10 cellular contexts compared by ENCODE assay signal in genomic region chrY:6964727-6965126, GRCh38. TPM values are rescaled to one million over a fixed set of nuclear protein-coding genes. Genes with fewer than 3 reads are reported as not detected.
DNase-seq lines count a peak whose midpoint lies in the region; ATAC-seq, FAIRE-seq and TF ChIP-seq lines count a peak whose summit lies in the region.
"Had no signal": no experiment of that assay in that cellular context is flagged by ENCODE, and none has a peak within 500 bp of the region (broad histone marks: within the 10 kb centered on the region; RNA-seq: fewer than 3 reads in every experiment).

No MANE protein-coding gene starts in this region.

- POLR2A ChIA-PET in CD4-positive, alpha-beta T cell (lab: Charles Lee) = no interaction called here
- POLR2A ChIA-PET in activated CD8-positive, alpha-beta T cell treated with anti-CD3 and anti-CD28 coated beads, Interleukin-2, amount 10 ng/mL, durations not matched to agents 7 days and 5 days (lab: Charles Lee) = no interaction called here
- POLR2A ChIA-PET in HepG2 (lab: Yijun Ruan, JAX) = no interaction called here

- H3K36me3 ChIP-seq in HepG2 (replicated peaks in 1 of 2; ENCODE audit: control insufficient read depth in 1 of 2, insufficient read depth in 2 of 2, low read length in 2 of 2) = no peaks in the 10 kb centered on the region
- H3K36me3 ChIP-seq in BE2C = no peaks in the 10 kb centered on the region
- no peaks in the 10 kb centered on the region for H3K36me3 ChIP-seq in HAP-1 (replicated peaks)

- H3K27ac ChIP-seq in CD4-positive, alpha-beta T cell (ENCODE audit: low read depth, low read length) = no peak overlapping the region
- no peak overlapping the region for H3K27ac ChIP-seq in HepG2 (ENCODE audit: extremely low read length, insufficient read depth, low read length)

- H3K4me3 ChIP-seq in HepG2 (replicated peaks in 1 of 3; ENCODE audit: insufficient read depth in 1 of 3, low read depth in 2 of 3, low read length in 3 of 3) (no peak overlapping the region), BE2C (ENCODE audit: low read depth, low read length) (no peak overlapping the region), HAP-1 (no peak overlapping the region)

- H2AFZ ChIP-seq in HepG2 (ENCODE audit: low read length) = no peak overlapping the region

- no peak overlapping the region for H3K4me3 Mint-ChIP-seq in CD4-positive, alpha-beta T cell
- H3K4me3 Mint-ChIP-seq in HFFc6 = no peak overlapping the region
- no peak overlapping the region for H3K4me3 Mint-ChIP-seq in activated CD8-positive, alpha-beta T cell treated with anti-CD3 and anti-CD28 coated beads, Interleukin-2, amount 10 ng/mL, durations not matched to agents 7 days and 5 days
- H3K4me3 Mint-ChIP-seq: IgD-negative memory B cell had no signal

- no peak overlapping the region for H3K4me2 ChIP-seq in HepG2 (ENCODE audit: low read depth, low read length)

- peak; percentile 97 for FAIRE-seq in HepG2 (lab: Jason Lieb, UNC)
- FAIRE-seq: frontal cortex had no signal

- in situ Hi-C loops in HepG2 (cut with HindIII; ENCODE audit: extremely low pct_ligation_motif_present, low pct_unique_long_range_greater_than_20kb) (loop anchor here (5.0 kb wide), 1 partner anchor 123 kb away; no protein-coding TSS in a partner anchor), HAP-1 (cut with MboI; ENCODE audit: low sequenced_read_pairs) (no loop called here)

- intact Hi-C loops in CD4-positive, alpha-beta T cell (cut with DNase I, micrococcal nuclease) = loop anchor here (1.0 to 2.0 kb wide), 2 partner anchors 121 to 910 kb away; no protein-coding TSS in a partner anchor
- intact Hi-C loops in HepG2 (cut with micrococcal nuclease; ENCODE audit: unreplicated experiment) = loop anchor here (1.0 to 10.0 kb wide), 3 partner anchors 78 to 310 kb away; no protein-coding TSS in a partner anchor

- H3K4me1 Mint-ChIP-seq in CD4-positive, alpha-beta T cell (ENCODE audit: low read depth) = no peaks in the 10 kb centered on the region
- H3K4me1 Mint-ChIP-seq in HFFc6 (ENCODE audit: low read depth) = peaks cover 6% of the 10 kb centered on the region
- peaks cover 2% of the 10 kb centered on the region for H3K4me1 Mint-ChIP-seq in activated CD8-positive, alpha-beta T cell treated with anti-CD3 and anti-CD28 coated beads, Interleukin-2, amount 10 ng/mL, durations not matched to agents 7 days and 5 days (ENCODE audit: low read depth)
- H3K4me1 Mint-ChIP-seq: IgD-negative memory B cell had no signal

- TF ChIP-seq CTCF in CD4-positive, alpha-beta T cell (IDR thresholded peaks at IDR 0.05) = peak; percentile 66
- peak; percentile 77 for TF ChIP-seq CTCF in HFFc6 (IDR thresholded peaks at IDR 0.05)
- peak; percentile 75 for TF ChIP-seq CTCF in HepG2 (CRISPR knock-in tag; IDR thresholded peaks at IDR 0.05)
- no peak for TF ChIP-seq CTCF in BE2C (IDR thresholded peaks at IDR 0.05; ENCODE audit: low read depth, low read length)

- H3K4me1 ChIP-seq in HepG2 (ENCODE audit: insufficient read depth, low read length) (no peaks in the 10 kb centered on the region), BE2C (no peaks in the 10 kb centered on the region), HAP-1 (no peaks in the 10 kb centered on the region)

- no peaks in the 10 kb centered on the region for H3K9me3 Mint-ChIP-seq in CD4-positive, alpha-beta T cell
- no peaks in the 10 kb centered on the region for H3K9me3 Mint-ChIP-seq in HFFc6
- H3K9me3 Mint-ChIP-seq in activated CD8-positive, alpha-beta T cell treated with anti-CD3 and anti-CD28 coated beads, Interleukin-2, amount 10 ng/mL, durations not matched to agents 7 days and 5 days (ENCODE audit: insufficient read depth) = no peaks in the 10 kb centered on the region
- H3K9me3 Mint-ChIP-seq: IgD-negative memory B cell had no signal

- TF ChIP-seq EP300 in HepG2 (IDR thresholded peaks at IDR 0.05; ENCODE audit: low read depth in 2 of 2, low read length in 2 of 2) (no peak), HepG2 (CRISPR knock-in tag; IDR thresholded peaks at IDR 0.05; ENCODE audit: borderline replicate concordance) (no peak)

- TF ChIP-seq RAD21 in HepG2 (CRISPR knock-in tag; IDR thresholded peaks at IDR 0.05) = peak; percentile 64

- DNase-seq in CD4-positive, alpha-beta T cell = peak in 7 of 10 experiments; percentile 0 to 32 (median 12)
- DNase-seq in HFFc6 (peak; percentile 19), HepG2 (ENCODE audit: low spot score) (peak; percentile 55), BE2C (no peak), HAP-1 (ENCODE audit: low spot score in 2 of 2) (no peak)
- peak; percentile 61 for DNase-seq in activated CD8-positive, alpha-beta T cell treated with anti-CD3 and anti-CD28 coated beads, Interleukin-2, amount 10 ng/mL, durations not matched to agents 7 days and 5 days

- no peaks in the 10 kb centered on the region for H4K20me1 ChIP-seq in HepG2 (ENCODE audit: insufficient read depth, low read length)

- 0% methylated on average over 5 of the region's 11 CpGs for WGBS in HepG2 (ENCODE audit: low lambda C conversion rate)

- ATAC-seq in CD4-positive, alpha-beta T cell (ENCODE audit: poor library complexity) = peak; percentile 74
- peak; percentile 58 for ATAC-seq in activated CD8-positive, alpha-beta T cell treated with anti-CD3 and anti-CD28 coated beads, Interleukin-2, amount 10 ng/mL, durations not matched to agents 7 days and 5 days
- peak; percentile 82 for ATAC-seq in HepG2
- ATAC-seq in GM18511 (IDR thresholded peaks at IDR 0.05; ENCODE audit: unreplicated experiment) = no peak
- ATAC-seq in HG03521 (IDR thresholded peaks at IDR 0.05; ENCODE audit: unreplicated experiment) = no peak

- H3K27me3 Mint-ChIP-seq in CD4-positive, alpha-beta T cell = no peaks in the 10 kb centered on the region
- no peaks in the 10 kb centered on the region; the same call in none of the 2 replicates for H3K27me3 Mint-ChIP-seq in HFFc6 (ENCODE audit: insufficient read depth)
- no peaks in the 10 kb centered on the region for H3K27me3 Mint-ChIP-seq in activated CD8-positive, alpha-beta T cell treated with anti-CD3 and anti-CD28 coated beads, Interleukin-2, amount 10 ng/mL, durations not matched to agents 7 days and 5 days (ENCODE audit: low read depth)
- H3K27me3 Mint-ChIP-seq: IgD-negative memory B cell had no signal

- H3K9me3 ChIP-seq in CD4-positive, alpha-beta T cell (ENCODE audit: control insufficient read depth, low read length) = no peaks in the 10 kb centered on the region
- no peaks in the 10 kb centered on the region for H3K9me3 ChIP-seq in HepG2 (ENCODE audit: low read length)
- H3K9me3 ChIP-seq in BE2C = no peaks in the 10 kb centered on the region
- no peaks in the 10 kb centered on the region for H3K9me3 ChIP-seq in HAP-1

- CTCF ChIA-PET in CD4-positive, alpha-beta T cell (lab: Charles Lee) = no interaction called here
- CTCF ChIA-PET in activated CD8-positive, alpha-beta T cell treated with anti-CD3 and anti-CD28 coated beads, Interleukin-2, amount 10 ng/mL, durations not matched to agents 7 days and 5 days (lab: Charles Lee) = interaction anchor here (1.4 kb wide), 1 partner anchor 120 kb away, joined by 18 read pairs; no protein-coding TSS in a partner anchor
- CTCF ChIA-PET in HepG2 (lab: Yijun Ruan, JAX; ENCODE audit: low intra/inter-chr PET ratio, low total read pairs) = interaction anchor here (1.2 to 2.8 kb wide), 2 partner anchors 121 to 122 kb away, joined by 4 to 36 read pairs; no protein-coding TSS in a partner anchor

- no peaks in the 10 kb centered on the region for H3K79me2 ChIP-seq in HepG2 (ENCODE audit: insufficient read depth, low read length)

- no peaks in the 10 kb centered on the region for H3K36me3 Mint-ChIP-seq in CD4-positive, alpha-beta T cell (ENCODE audit: low read depth)
- no peaks in the 10 kb centered on the region for H3K36me3 Mint-ChIP-seq in HFFc6 (ENCODE audit: low read depth)
- no peaks in the 10 kb centered on the region for H3K36me3 Mint-ChIP-seq in activated CD8-positive, alpha-beta T cell treated with anti-CD3 and anti-CD28 coated beads, Interleukin-2, amount 10 ng/mL, durations not matched to agents 7 days and 5 days (ENCODE audit: low read depth)
- H3K36me3 Mint-ChIP-seq: IgD-negative memory B cell had no signal

- no peak for TF ChIP-seq POLR2A in HepG2 (IDR thresholded peaks at IDR 0.05; ENCODE audit: insufficient read depth in 1 of 2, low read depth in 2 of 2, low read length in 2 of 2)

- H3K27me3 ChIP-seq in CD4-positive, alpha-beta T cell (ENCODE audit: control insufficient read depth, insufficient read depth, low read length) = no peaks in the 10 kb centered on the region
- H3K27me3 ChIP-seq in HepG2 (ENCODE audit: control insufficient read depth in 1 of 2, insufficient read depth in 2 of 2, low read length in 2 of 2) (no peaks in the 10 kb centered on the region), BE2C (no peaks in the 10 kb centered on the region), HAP-1 (ENCODE audit: low read depth) (no peaks in the 10 kb centered on the region)

- no TSS peak for BruUV-seq in HepG2 (replicated peaks; lab: Mats Ljungman, UMichigan)

- H3K27ac Mint-ChIP-seq in CD4-positive, alpha-beta T cell = no peak overlapping the region
- no peak overlapping the region for H3K27ac Mint-ChIP-seq in HFFc6
- H3K27ac Mint-ChIP-seq in activated CD8-positive, alpha-beta T cell treated with anti-CD3 and anti-CD28 coated beads, Interleukin-2, amount 10 ng/mL, durations not matched to agents 7 days and 5 days = no peak overlapping the region
- H3K27ac Mint-ChIP-seq: IgD-negative memory B cell had no signal

- H3K9ac ChIP-seq in HepG2 (ENCODE audit: insufficient read depth, low read depth, low read length) = no peak overlapping the region

RNA-seq across cellular contexts. Expression of gene AMELY, which starts 53.2 kb away (rescaled TPM):
- not detected for total RNA-seq in CD4-positive, alpha-beta T cell
- not detected for total RNA-seq in HFFc6 (2021; fragmentation: NEBNext Ultra II Directional; extraction: Animal tissue kit (Norgen Biotek cat#: 25700))
- not detected for total RNA-seq in activated CD8-positive, alpha-beta T cell treated with anti-CD3 and anti-CD28 coated beads, Interleukin-2, amount 10 ng/mL, durations not matched to agents 7 days and 5 days
- total RNA-seq in HepG2 (2016; rRNA removed; fragmentation: Illumina TruSeq; extraction: Trizol) = not detected in 2 replicates
- not detected in 2 replicates for total RNA-seq in HepG2 (2016; cell fraction: cytosol; rRNA removed; fragmentation: Illumina TruSeq; extraction: Trizol; ENCODE audit: low read depth)
- not detected in 2 replicates for total RNA-seq in HepG2 (2016; cell fraction: insoluble cytoplasmic fraction; rRNA removed; fragmentation: Illumina TruSeq; extraction: Trizol)
- total RNA-seq in HepG2 (2016; cell fraction: membrane; rRNA removed; fragmentation: Illumina TruSeq; extraction: Trizol) = not detected in 2 replicates
- total RNA-seq in HepG2 (2016; cell fraction: nucleus; rRNA removed; fragmentation: Illumina TruSeq; extraction: Trizol) = not detected in 2 replicates
- not detected in 2 replicates for polyA plus RNA-seq in HepG2 (2011; rRNA removed)
- polyA plus RNA-seq in HepG2 (2011; cell fraction: cytosol; rRNA removed) = not detected in 2 replicates
- polyA plus RNA-seq in HepG2 (2011; cell fraction: nucleus; rRNA removed) = not detected in 2 replicates
- not detected in 2 replicates for polyA plus RNA-seq in HepG2 (2012)
- polyA plus RNA-seq in HepG2 (2016; cell fraction: cytosol; fragmentation: Illumina TruSeq; extraction: Trizol; ENCODE audit: low read depth) = not detected in 2 replicates
- polyA plus RNA-seq in HepG2 (2016; cell fraction: insoluble cytoplasmic fraction; fragmentation: Illumina TruSeq; extraction: Trizol; ENCODE audit: low read depth) = not detected in 2 replicates
- not detected in 2 replicates for polyA plus RNA-seq in HepG2 (2016; cell fraction: membrane; fragmentation: Illumina TruSeq; extraction: Trizol; ENCODE audit: low read depth)
- not detected in 2 replicates for polyA plus RNA-seq in HepG2 (2016; cell fraction: nucleus; fragmentation: Illumina TruSeq; extraction: Trizol; ENCODE audit: insufficient read depth, low read depth)
- polyA minus RNA-seq in HepG2 (2011; rRNA and poly(A)+ RNA removed; ENCODE audit: low replicate concordance) = not detected in 2 replicates
- polyA minus RNA-seq in HepG2 (2011; cell fraction: cytosol; rRNA and poly(A)+ RNA removed) = not detected in 2 replicates
- not detected in 2 replicates for polyA minus RNA-seq in HepG2 (2011; cell fraction: nucleus; rRNA and poly(A)+ RNA removed)
- polyA plus RNA-seq in BE2C (2012; ENCODE audit: insufficient read depth, insufficient read length, low read depth) = not detected
- total RNA-seq: frontal cortex had no signal
- polyA plus RNA-seq: IgD-negative memory B cell had no signal

RNA-seq across cellular contexts. Expression of gene TBL1Y, which starts 54.2 kb away (rescaled TPM):
- total RNA-seq in CD4-positive, alpha-beta T cell = not detected
- total RNA-seq in HFFc6 (2021; fragmentation: NEBNext Ultra II Directional; extraction: Animal tissue kit (Norgen Biotek cat#: 25700)) = not detected
- total RNA-seq in activated CD8-positive, alpha-beta T cell treated with anti-CD3 and anti-CD28 coated beads, Interleukin-2, amount 10 ng/mL, durations not matched to agents 7 days and 5 days = under 1 TPM; 0.16 to 0.18 TPM
- 0.91 and 1.4 TPM in 2 replicates for total RNA-seq in HepG2 (2016; rRNA removed; fragmentation: Illumina TruSeq; extraction: Trizol)
- total RNA-seq in HepG2 (2016; cell fraction: cytosol; rRNA removed; fragmentation: Illumina TruSeq; extraction: Trizol; ENCODE audit: low read depth) = 0.61 and 0.88 TPM in 2 replicates
- 1.3 and 1.4 TPM in 2 replicates for total RNA-seq in HepG2 (2016; cell fraction: insoluble cytoplasmic fraction; rRNA removed; fragmentation: Illumina TruSeq; extraction: Trizol)
- total RNA-seq in HepG2 (2016; cell fraction: membrane; rRNA removed; fragmentation: Illumina TruSeq; extraction: Trizol) = 1.0 and 1.2 TPM in 2 replicates
- total RNA-seq in HepG2 (2016; cell fraction: nucleus; rRNA removed; fragmentation: Illumina TruSeq; extraction: Trizol) = 1.9 and 2.3 TPM in 2 replicates
- 0.37 and 0.71 TPM in 2 replicates for polyA plus RNA-seq in HepG2 (2011; rRNA removed)
- polyA plus RNA-seq in HepG2 (2011; cell fraction: cytosol; rRNA removed) = 0.36 and 0.49 TPM in 2 replicates
- 1.2 and 1.7 TPM in 2 replicates for polyA plus RNA-seq in HepG2 (2011; cell fraction: nucleus; rRNA removed)
- polyA plus RNA-seq in HepG2 (2012) = 0.23 and 0.37 TPM in 2 replicates
- 0.14 and 0.15 TPM in 2 replicates for polyA plus RNA-seq in HepG2 (2016; cell fraction: cytosol; fragmentation: Illumina TruSeq; extraction: Trizol; ENCODE audit: low read depth)
- polyA plus RNA-seq in HepG2 (2016; cell fraction: insoluble cytoplasmic fraction; fragmentation: Illumina TruSeq; extraction: Trizol; ENCODE audit: low read depth) = 0.60 and 0.82 TPM in 2 replicates
- 0.30 and 0.40 TPM in 2 replicates for polyA plus RNA-seq in HepG2 (2016; cell fraction: membrane; fragmentation: Illumina TruSeq; extraction: Trizol; ENCODE audit: low read depth)
- 1.1 and 1.2 TPM in 2 replicates for polyA plus RNA-seq in HepG2 (2016; cell fraction: nucleus; fragmentation: Illumina TruSeq; extraction: Trizol; ENCODE audit: insufficient read depth, low read depth)
- 0.98 TPM in 1 of 2 replicates, not detected in the other for polyA minus RNA-seq in HepG2 (2011; rRNA and poly(A)+ RNA removed; ENCODE audit: low replicate concordance)
- 0.79 and 0.88 TPM in 2 replicates for polyA minus RNA-seq in HepG2 (2011; cell fraction: cytosol; rRNA and poly(A)+ RNA removed)
- 2.6 and 2.9 TPM in 2 replicates for polyA minus RNA-seq in HepG2 (2011; cell fraction: nucleus; rRNA and poly(A)+ RNA removed)
- polyA plus RNA-seq in BE2C (2012; ENCODE audit: insufficient read depth, insufficient read length, low read depth) = not detected
- polyA plus RNA-seq: IgD-negative memory B cell had no signal

Comparison
In these comparisons a context has a peak if more than half of its experiments do, and no peak if none do; other contexts are left out.
1. ATAC-seq: peak in CD4-positive, alpha-beta T cell (single experiment), activated CD8-positive, alpha-beta T cell treated with anti-CD3 and anti-CD28 coated beads, Interleukin-2, amount 10 ng/mL, durations not matched to agents 7 days and 5 days (single experiment) and HepG2 (single experiment); none in GM18511 (single experiment) and HG03521 (single experiment).
2. DNase-seq: peak in CD4-positive, alpha-beta T cell (7 of 10), HFFc6 (single experiment), activated CD8-positive, alpha-beta T cell treated with anti-CD3 and anti-CD28 coated beads, Interleukin-2, amount 10 ng/mL, durations not matched to agents 7 days and 5 days (single experiment) and HepG2 (single experiment); none in BE2C (single experiment) and HAP-1 (0 of 2).